Comparison of ENCODE assay signal across 10 cellular contexts in genomic region chr6:110358536-110359148, GRCh38. TPM values are rescaled to one million over a fixed set of nuclear protein-coding genes. Genes with fewer than 3 reads are reported as not detected.
A peak's percentile ranks its signal among the peaks of the same experiment; 100 is the strongest.
DNase-seq lines count a peak whose midpoint lies in the region; ATAC-seq and TF ChIP-seq lines count a peak whose summit lies in the region.
"Had no signal": no experiment of that assay in that cellular context is flagged by ENCODE, and none has a peak within 500 bp of the region (broad histone marks: within the 10 kb centered on the region; RNA-seq: fewer than 3 reads in every experiment).

No MANE protein-coding gene starts in this region.

- H3K79me2 ChIP-seq in GM23338 (replicated peaks; ENCODE audit: insufficient read depth): no peaks in the 10 kb centered on the region

- H3K9me3 Mint-ChIP-seq in GM23338: no peaks in the 10 kb centered on the region
- H3K9me3 Mint-ChIP-seq in activated T-helper 17 cell treated with anti-CD3 and anti-CD28 coated beads, Interleukin-2, amount 50 U/mL, for 72 hours: no peaks in the 10 kb centered on the region

- peak overlapping the region; percentile 99 for H2AFZ ChIP-seq in GM23338

- H3K4me1 Mint-ChIP-seq in GM23338: peaks cover 39% of the 10 kb centered on the region
- peaks cover 7% of the 10 kb centered on the region for H3K4me1 Mint-ChIP-seq in activated T-helper 17 cell treated with anti-CD3 and anti-CD28 coated beads, Interleukin-2, amount 50 U/mL, for 72 hours

- H3K27me3 ChIP-seq in GM23338 (ENCODE audit: insufficient read depth): peaks cover 48% of the 10 kb centered on the region
- H3K27me3 ChIP-seq in iPS-20b (ENCODE audit: insufficient read depth, low read length): peaks cover 47% of the 10 kb centered on the region
- H3K27me3 ChIP-seq in skeletal muscle satellite cell (ENCODE audit: control insufficient read depth, insufficient read depth, low read length): peaks cover 77% of the 10 kb centered on the region

- H3K36me3 ChIP-seq in GM23338 (ENCODE audit: insufficient read depth) (no peaks in the 10 kb centered on the region), iPS-20b (ENCODE audit: insufficient read depth, low read depth, low read length) (no peaks in the 10 kb centered on the region), skeletal muscle satellite cell (ENCODE audit: insufficient read depth, low read length) (no peaks in the 10 kb centered on the region)

- no peak for TF ChIP-seq CTCF in GM23338 (conservative IDR thresholded peaks at IDR 0.05; ENCODE audit: low read depth in 2 of 2)

- DNase-seq in GM23338 (ENCODE audit: low spot score) (no peak), left colon (no peak)
- no peak for DNase-seq in activated CD4-positive, CD25-positive, alpha-beta regulatory T cell (lab: John Stamatoyannopoulos, UW)
- no peak for DNase-seq in activated naive CD4-positive, alpha-beta T cell (lab: John Stamatoyannopoulos, UW)

- H3K4me2 ChIP-seq in GM23338 (peak overlapping the region; percentile 92), skeletal muscle satellite cell (ENCODE audit: low read length) (peak overlapping the region; percentile 90)

- H3F3A ChIP-seq in GM23338 (replicated peaks; ENCODE audit: low read depth): no peaks in the 10 kb centered on the region

- H3K9ac ChIP-seq in iPS-20b (ENCODE audit: low read depth, low read length): no peak overlapping the region; the same call in 1 of the 2 replicates
- H3K9ac ChIP-seq in skeletal muscle satellite cell (ENCODE audit: low read depth, low read length): no peak overlapping the region

- H3K27ac ChIP-seq in GM23338 (ENCODE audit: low read depth) (no peak overlapping the region), iPS-20b (ENCODE audit: low read length) (no peak overlapping the region)

- H4K20me1 ChIP-seq in GM23338 (replicated peaks; ENCODE audit: insufficient read depth): no peaks in the 10 kb centered on the region

- peak overlapping the region; percentile 69 for H3K4me3 Mint-ChIP-seq in GM23338
- peak overlapping the region; percentile 34 for H3K4me3 Mint-ChIP-seq in activated T-helper 17 cell treated with anti-CD3 and anti-CD28 coated beads, Interleukin-2, amount 50 U/mL, for 72 hours

- H3K4me3 ChIP-seq in GM23338 (peak overlapping the region; percentile 82), iPS-20b (ENCODE audit: low read length) (peak overlapping the region; percentile 55), skeletal muscle satellite cell (ENCODE audit: low read length) (peak overlapping the region; percentile 62)

- H3K4me1 ChIP-seq in GM23338 (ENCODE audit: insufficient read depth) (peaks cover 40% of the 10 kb centered on the region), iPS-20b (ENCODE audit: insufficient read depth, low read length) (peaks cover 14% of the 10 kb centered on the region), skeletal muscle satellite cell (ENCODE audit: control insufficient read depth, insufficient read depth, low read length) (peaks cover 5% of the 10 kb centered on the region)

- intact Hi-C loops in left colon (cut with DNase I, micrococcal nuclease): no loop called here

- H3K9me3 ChIP-seq in iPS-20b (ENCODE audit: insufficient read depth, low read depth, low read length): no peaks in the 10 kb centered on the region
- no peaks in the 10 kb centered on the region for H3K9me3 ChIP-seq in skeletal muscle satellite cell (replicated peaks; ENCODE audit: low read length)

- H3K27ac Mint-ChIP-seq in GM23338: no peak overlapping the region
- no peak overlapping the region for H3K27ac Mint-ChIP-seq in activated T-helper 17 cell treated with anti-CD3 and anti-CD28 coated beads, Interleukin-2, amount 50 U/mL, for 72 hours

- H3K36me3 Mint-ChIP-seq in GM23338 (ENCODE audit: low read depth): no peaks in the 10 kb centered on the region; the same call in 2 of the 3 replicates
- H3K36me3 Mint-ChIP-seq in activated T-helper 17 cell treated with anti-CD3 and anti-CD28 coated beads, Interleukin-2, amount 50 U/mL, for 72 hours (ENCODE audit: low read depth): no peaks in the 10 kb centered on the region

- no peaks in the 10 kb centered on the region for H3K9me2 ChIP-seq in GM23338 (ENCODE audit: insufficient read depth)

- ATAC-seq in GM23338: no peak
- no peak for ATAC-seq in activated T-helper 17 cell treated with anti-CD3 and anti-CD28 coated beads, Interleukin-2, amount 50 U/mL, for 72 hours (replicated peaks)
- no peak for ATAC-seq in GM18867 (IDR thresholded peaks at IDR 0.05; ENCODE audit: unreplicated experiment)
- ATAC-seq in left colon: no peak

- peaks cover 37% of the 10 kb centered on the region for H3K27me3 Mint-ChIP-seq in GM23338 (ENCODE audit: insufficient read depth, low read depth, poor library complexity)
- peaks cover 53% of the 10 kb centered on the region for H3K27me3 Mint-ChIP-seq in activated T-helper 17 cell treated with anti-CD3 and anti-CD28 coated beads, Interleukin-2, amount 50 U/mL, for 72 hours

TF ChIP-seq in GM23338, 12 proteins besides CTCF, POLR2A, EP300 and RAD21 (continues in another document):
- no peak for TF ChIP-seq ZNF114 (CRISPR knock-in tag; IDR thresholded peaks at IDR 0.05)
- no peak for TF ChIP-seq REST (IDR thresholded peaks at IDR 0.05; ENCODE audit: unreplicated experiment)
- no peak for TF ChIP-seq CREB1 (CRISPR knock-in tag; IDR thresholded peaks at IDR 0.05; ENCODE audit: low read depth)
- TF ChIP-seq, protein P1, sequence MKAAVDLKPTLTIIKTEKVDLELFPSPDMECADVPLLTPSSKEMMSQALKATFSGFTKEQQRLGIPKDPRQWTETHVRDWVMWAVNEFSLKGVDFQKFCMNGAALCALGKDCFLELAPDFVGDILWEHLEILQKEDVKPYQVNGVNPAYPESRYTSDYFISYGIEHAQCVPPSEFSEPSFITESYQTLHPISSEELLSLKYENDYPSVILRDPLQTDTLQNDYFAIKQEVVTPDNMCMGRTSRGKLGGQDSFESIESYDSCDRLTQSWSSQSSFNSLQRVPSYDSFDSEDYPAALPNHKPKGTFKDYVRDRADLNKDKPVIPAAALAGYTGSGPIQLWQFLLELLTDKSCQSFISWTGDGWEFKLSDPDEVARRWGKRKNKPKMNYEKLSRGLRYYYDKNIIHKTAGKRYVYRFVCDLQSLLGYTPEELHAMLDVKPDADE (IDR thresholded peaks at IDR 0.05): no peak
- TF ChIP-seq EZH2phosphoT487 (IDR thresholded peaks at IDR 0.05; ENCODE audit: unreplicated experiment): no peak
- TF ChIP-seq EZH2 (IDR thresholded peaks at IDR 0.05; ENCODE audit: low read depth, unreplicated experiment): no peak
- no peak for TF ChIP-seq ZNF331 (CRISPR knock-in tag; IDR thresholded peaks at IDR 0.05; ENCODE audit: low read depth)
- no peak for TF ChIP-seq POLR2AphosphoS5 (IDR thresholded peaks at IDR 0.05; ENCODE audit: low read depth)
- no peak for TF ChIP-seq STAT1 (IDR thresholded peaks at IDR 0.05; ENCODE audit: unreplicated experiment)

RNA-seq across cellular contexts. Expression of gene METTL24, which starts 0.5 kb away (rescaled TPM):
- total RNA-seq in GM23338 (2014; rRNA removed; shearing (Covaris generic)): 0.35 TPM in 1 of 2 replicates, not detected in the other
- not detected in 2 replicates for polyA plus RNA-seq in GM23338 (2016; fragmentation: Nextera tagmentation; extraction: Ambion mirVana)
- not detected for total RNA-seq in activated T-helper 17 cell treated with anti-CD3 and anti-CD28 coated beads, Interleukin-2, amount 50 U/mL, for 72 hours
- not detected in 2 replicates for total RNA-seq in skeletal muscle satellite cell (2012; rRNA removed)
- total RNA-seq in left colon: 1 to 10 TPM in 1 of 2 donors, under 1 TPM in 1; 0.31 to 4.3 TPM
- total RNA-seq: HT1080; T-helper 1 cell treated with Interleukin-12 subunit alpha and Interleukin-12 subunit beta and Interleukin-4 antibody, amounts not matched to agents 30 ng/mL and 1 ng/mL, for 36 hours had no signal

RNA-seq across cellular contexts. Expression of gene DDO, which starts 56.7 kb away (rescaled TPM):
- total RNA-seq in GM23338 (2014; rRNA removed; shearing (Covaris generic)): 0.10 TPM in 1 of 2 replicates, not detected in the other
- not detected in 2 replicates for polyA plus RNA-seq in GM23338 (2016; fragmentation: Nextera tagmentation; extraction: Ambion mirVana)
- not detected for total RNA-seq in activated T-helper 17 cell treated with anti-CD3 and anti-CD28 coated beads, Interleukin-2, amount 50 U/mL, for 72 hours
- 0.22 and 1.0 TPM in 2 replicates for total RNA-seq in skeletal muscle satellite cell (2012; rRNA removed)
- total RNA-seq in left colon: 1 to 10 TPM; 2.0 to 3.5 TPM
- total RNA-seq: T-helper 1 cell treated with Interleukin-12 subunit alpha and Interleukin-12 subunit beta and Interleukin-4 antibody, amounts not matched to agents 30 ng/mL and 1 ng/mL, for 36 hours had no signal
